ENCODE assay signal across 39 cellular contexts in the genomic region with DNA sequence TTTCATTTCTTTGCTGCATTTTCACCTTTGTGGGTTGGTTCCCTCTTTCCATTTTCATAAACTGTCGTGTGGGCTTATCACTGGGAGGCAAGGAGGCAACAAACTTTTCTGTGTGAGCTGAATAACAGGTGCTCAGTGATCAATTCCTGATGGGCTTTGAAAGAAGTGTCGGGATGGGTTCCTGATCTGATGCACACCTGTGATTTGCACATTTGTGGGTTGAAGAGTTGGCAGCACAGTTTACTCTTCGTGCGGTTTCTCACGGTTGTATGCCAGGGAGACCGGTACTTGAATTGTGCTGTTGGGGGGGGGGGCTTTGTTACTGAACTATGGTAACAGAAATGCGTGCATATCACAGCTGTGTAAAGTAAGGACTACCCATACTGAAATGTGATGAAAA. TPM values are rescaled to one million over a fixed set of nuclear protein-coding genes. Genes with fewer than 3 reads are reported as not detected.
"Had no signal": no experiment of that assay in that cellular context is flagged by ENCODE, and none has a peak within 500 bp of the region (broad histone marks: within the 10 kb centered on the region; RNA-seq: fewer than 3 reads in every experiment).

No MANE protein-coding gene starts in this region.

- H3K4me3 Mint-ChIP-seq: activated naive CD4-positive, alpha-beta T cell treated with anti-CD3 and anti-CD28 coated beads for 36 hours; activated naive CD4-positive, alpha-beta T cell treated with anti-CD3 and anti-CD28 coated beads, Interleukin-2, amount 10 ng/mL, durations not matched to agents 7 days and 5 days; activated naive CD4-positive, alpha-beta T cell treated with anti-CD3 and anti-CD28 coated beads, Interleukin-2, amount 50 U/mL, for 24 hours; activated naive CD8-positive, alpha-beta T cell; activated naive CD8-positive, alpha-beta T cell treated with anti-CD3 and anti-CD28 coated beads for 36 hours; activated naive CD8-positive, alpha-beta T cell treated with anti-CD3 and anti-CD28 coated beads, Interleukin-2, amount 10 ng/mL, durations not matched to agents 7 days and 5 days; activated naive CD8-positive, alpha-beta T cell treated with anti-CD3 and anti-CD28 coated beads, Interleukin-2, amount 50 U/mL, for 24 hours; activated T-cell treated with anti-CD3 and anti-CD28 coated beads, Interleukin-2, amount 50 U/mL, for 24 hours; activated T-cell treated with anti-CD3 and anti-CD28 coated beads, Interleukin-2, amount 50 U/mL, for 4 hours; activated T-cell treated with anti-CD3 and anti-CD28 coated beads, Interleukin-2, amount 50 U/mL, for 72 hours; activated T-helper 1 cell treated with anti-CD3 and anti-CD28 coated beads, Interleukin-12 subunit alpha, Interleukin-12 subunit beta, Interleukin-2, Interleukin-4 antibody, amounts not matched to agents 30 ng/mL and 10 ng/mL and 1 ng/mL, durations not matched to agents 14 hours and 24 hours and 36 hours; activated T-helper 17 cell treated with anti-CD3 and anti-CD28 coated beads, Interleukin-2, amount 50 U/mL, for 72 hours; brain; central memory CD8-positive, alpha-beta T cell had no signal

- ATAC-seq: activated naive CD4-positive, alpha-beta T cell treated with anti-CD3 and anti-CD28 coated beads, Interleukin-2, amount 50 U/mL, for 72 hours; activated naive CD8-positive, alpha-beta T cell treated with anti-CD3 and anti-CD28 coated beads, Interleukin-2, amount 50 U/mL, for 24 hours; activated T-cell treated with anti-CD3 and anti-CD28 coated beads, Interleukin-2, amount 50 U/mL, for 4 hours; activated T-cell treated with anti-CD3 and anti-CD28 coated beads, Interleukin-2, amount 50 U/mL, for 72 hours; activated T-helper 17 cell treated with anti-CD3 and anti-CD28 coated beads, Interleukin-2, amount 50 U/mL, for 72 hours; body of pancreas had no signal

- H3K4me3 ChIP-seq: adrenal gland, ascending aorta, body of pancreas, breast epithelium, cardiac muscle cell had no signal

- DNase-seq: activated effector memory CD4-positive, alpha-beta T cell treated with anti-CD3 and anti-CD28 coated beads, Interleukin-2, amount 50 U/mL, for 16 hours; activated effector memory CD4-positive, alpha-beta T cell treated with Interleukin-2 at 50 U/mL for 16 hours; activated gamma-delta T cell; activated gamma-delta T cell treated with Interleukin-2 at 50 U/mL for 16 hours; activated naive CD4-positive, alpha-beta T cell; activated naive CD4-positive, alpha-beta T cell treated with anti-CD3 and anti-CD28 coated beads for 36 hours; activated naive CD4-positive, alpha-beta T cell treated with anti-CD3 and anti-CD28 coated beads, Interleukin-2, amount 10 ng/mL, durations not matched to agents 7 days and 5 days; activated naive CD4-positive, alpha-beta T cell treated with anti-CD3 and anti-CD28 coated beads, Interleukin-2, amount 50 U/mL, for 16 hours; activated naive CD4-positive, alpha-beta T cell treated with Interleukin-2 at 50 U/mL for 16 hours; activated naive CD8-positive, alpha-beta T cell treated with anti-CD3 and anti-CD28 coated beads for 36 hours; activated naive CD8-positive, alpha-beta T cell treated with anti-CD3 and anti-CD28 coated beads, Interleukin-2, amount 10 ng/mL, durations not matched to agents 7 days and 5 days; activated naive CD8-positive, alpha-beta T cell treated with anti-CD3 and anti-CD28 coated beads, Interleukin-2, amount 50 U/mL, for 24 hours; activated T-cell treated with anti-CD3 and anti-CD28 coated beads, Interleukin-2, amount 50 U/mL, for 1 hour; activated T-cell treated with anti-CD3 and anti-CD28 coated beads, Interleukin-2, amount 50 U/mL, for 24 hours; activated T-cell treated with anti-CD3 and anti-CD28 coated beads, Interleukin-2, amount 50 U/mL, for 4 hours; activated T-cell treated with anti-CD3 and anti-CD28 coated beads, Interleukin-2, amount 50 U/mL, for 48 hours; activated T-cell treated with anti-CD3 and anti-CD28 coated beads, Interleukin-2, amount 50 U/mL, for 72 hours; adrenal gland; amniotic stem cell; anterior cingulate cortex; aorta; body of pancreas; brain microvascular endothelial cell; caudate nucleus; central memory CD4-positive, alpha-beta T cell; cerebellar nuclear complex had no signal

- H3K27ac Mint-ChIP-seq: activated naive CD4-positive, alpha-beta T cell treated with anti-CD3 and anti-CD28 coated beads for 36 hours; activated naive CD4-positive, alpha-beta T cell treated with anti-CD3 and anti-CD28 coated beads, Interleukin-2, amount 10 ng/mL, durations not matched to agents 7 days and 5 days; activated naive CD4-positive, alpha-beta T cell treated with anti-CD3 and anti-CD28 coated beads, Interleukin-2, amount 50 U/mL, for 24 hours; activated naive CD4-positive, alpha-beta T cell treated with anti-CD3 and anti-CD28 coated beads, Interleukin-2, amount 50 U/mL, for 72 hours; activated naive CD8-positive, alpha-beta T cell; activated naive CD8-positive, alpha-beta T cell treated with anti-CD3 and anti-CD28 coated beads for 36 hours; activated naive CD8-positive, alpha-beta T cell treated with anti-CD3 and anti-CD28 coated beads, Interleukin-2, amount 10 ng/mL, durations not matched to agents 7 days and 5 days; activated naive CD8-positive, alpha-beta T cell treated with anti-CD3 and anti-CD28 coated beads, Interleukin-2, amount 50 U/mL, for 24 hours; activated T-cell treated with anti-CD3 and anti-CD28 coated beads, Interleukin-2, amount 50 U/mL, for 24 hours; activated T-cell treated with anti-CD3 and anti-CD28 coated beads, Interleukin-2, amount 50 U/mL, for 72 hours; activated T-helper 1 cell treated with anti-CD3 and anti-CD28 coated beads, Interleukin-12 subunit alpha, Interleukin-12 subunit beta, Interleukin-2, Interleukin-4 antibody, amounts not matched to agents 30 ng/mL and 10 ng/mL and 1 ng/mL, durations not matched to agents 14 hours and 24 hours and 36 hours; activated T-helper 17 cell treated with anti-CD3 and anti-CD28 coated beads, Interleukin-2, amount 50 U/mL, for 72 hours; activated T-helper 2 cell treated with anti-CD3 and anti-CD28 coated beads, Interferon-gamma antibody, Interleukin-2, Interleukin-4, amounts not matched to agents 10 μg/mL and 5 μg/mL and 100 μg/mL, durations not matched to agents 14 hours and 24 hours and 36 hours; brain had no signal

- H3K4me1 Mint-ChIP-seq: activated naive CD4-positive, alpha-beta T cell treated with anti-CD3 and anti-CD28 coated beads, Interleukin-2, amount 10 ng/mL, durations not matched to agents 7 days and 5 days; activated naive CD4-positive, alpha-beta T cell treated with anti-CD3 and anti-CD28 coated beads, Interleukin-2, amount 50 U/mL, for 24 hours; activated naive CD8-positive, alpha-beta T cell treated with anti-CD3 and anti-CD28 coated beads for 36 hours; activated naive CD8-positive, alpha-beta T cell treated with anti-CD3 and anti-CD28 coated beads, Interleukin-2, amount 10 ng/mL, durations not matched to agents 7 days and 5 days; activated naive CD8-positive, alpha-beta T cell treated with anti-CD3 and anti-CD28 coated beads, Interleukin-2, amount 50 U/mL, for 24 hours; activated T-helper 17 cell treated with anti-CD3 and anti-CD28 coated beads, Interleukin-2, amount 50 U/mL, for 72 hours; brain; central memory CD8-positive, alpha-beta T cell had no signal

- H3K36me3 Mint-ChIP-seq: activated naive CD4-positive, alpha-beta T cell treated with anti-CD3 and anti-CD28 coated beads, Interleukin-2, amount 10 ng/mL, durations not matched to agents 7 days and 5 days; activated naive CD8-positive, alpha-beta T cell treated with anti-CD3 and anti-CD28 coated beads for 36 hours; activated naive CD8-positive, alpha-beta T cell treated with anti-CD3 and anti-CD28 coated beads, Interleukin-2, amount 10 ng/mL, durations not matched to agents 7 days and 5 days; brain had no signal

RNA-seq across cellular contexts. Expression of a gene that starts 16.0 kb away (rescaled TPM):
- total RNA-seq: activated naive CD4-positive, alpha-beta T cell treated with anti-CD3 and anti-CD28 coated beads for 36 hours; activated naive CD4-positive, alpha-beta T cell treated with anti-CD3 and anti-CD28 coated beads, Interleukin-2, amount 50 U/mL, for 72 hours; activated naive CD8-positive, alpha-beta T cell treated with anti-CD3 and anti-CD28 coated beads for 36 hours; activated naive CD8-positive, alpha-beta T cell treated with anti-CD3 and anti-CD28 coated beads, Interleukin-2, amount 10 ng/mL, durations not matched to agents 7 days and 5 days; activated T-helper 1 cell treated with anti-CD3 and anti-CD28 coated beads, Interleukin-12 subunit alpha, Interleukin-12 subunit beta, Interleukin-2, Interleukin-4 antibody, amounts not matched to agents 30 ng/mL and 10 ng/mL and 1 ng/mL, durations not matched to agents 14 hours and 24 hours and 36 hours; activated T-helper 17 cell treated with anti-CD3 and anti-CD28 coated beads, Interleukin-2, amount 50 U/mL, for 72 hours; activated T-helper 2 cell treated with anti-CD3 and anti-CD28 coated beads, Interferon-gamma antibody, Interleukin-2, Interleukin-4, amounts not matched to agents 10 μg/mL and 5 μg/mL and 100 μg/mL, durations not matched to agents 14 hours and 24 hours and 36 hours; ascending aorta; astrocyte; chondrocyte had no signal
